Comparison of ENCODE assay signal across 12 cellular contexts in the genomic region with DNA sequence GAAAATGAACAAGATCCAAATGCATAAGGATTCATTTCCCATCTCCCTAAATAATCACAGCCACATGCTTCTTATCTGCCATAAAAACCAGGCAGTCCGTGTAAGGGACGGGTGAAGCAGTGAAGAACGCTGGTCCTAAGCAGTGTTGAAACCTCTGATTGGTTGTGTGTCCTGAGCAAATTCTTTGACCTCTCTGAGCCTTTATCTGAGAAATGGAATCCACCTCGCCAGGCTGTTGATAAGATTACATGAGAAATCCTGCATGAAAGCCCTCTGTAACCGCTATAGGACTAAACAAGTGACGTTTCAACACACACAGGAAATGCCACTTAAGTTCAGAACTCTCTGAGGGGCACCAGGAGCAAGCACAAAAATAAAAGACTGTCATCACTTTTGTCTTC. TPM values are rescaled to one million over a fixed set of nuclear protein-coding genes. Genes with fewer than 3 reads are reported as not detected.
DNase-seq lines count a peak whose midpoint lies in the region; ATAC-seq and TF ChIP-seq lines count a peak whose summit lies in the region.
"Had no signal": no experiment of that assay in that cellular context is flagged by ENCODE, and none has a peak within 500 bp of the region (broad histone marks: within the 10 kb centered on the region; RNA-seq: fewer than 3 reads in every experiment).

No MANE protein-coding gene starts in this region.

- H3K36me3 ChIP-seq in DND-41 (ENCODE audit: insufficient read depth, low read length) (no peaks in the 10 kb centered on the region), brain microvascular endothelial cell (replicated peaks) (no peaks in the 10 kb centered on the region), tibial artery (no peaks in the 10 kb centered on the region), MM.1S (replicated peaks; ENCODE audit: insufficient read depth, low read length) (no peaks in the 10 kb centered on the region)
- H3K36me3 ChIP-seq: gastrocnemius medialis had no signal

- no peaks in the 10 kb centered on the region for H3K27me3 ChIP-seq in DND-41 (ENCODE audit: insufficient read depth, low read length, poor library complexity)
- no peaks in the 10 kb centered on the region for H3K27me3 ChIP-seq in brain microvascular endothelial cell (replicated peaks)
- peaks cover 0 to 4% of the 10 kb centered on the region in 2 donors for H3K27me3 ChIP-seq in tibial artery
- H3K27me3 ChIP-seq in MM.1S (replicated peaks; ENCODE audit: insufficient read depth, low read length), result no peaks in the 10 kb centered on the region

- peaks cover 9% of the 10 kb centered on the region; the same call in 1 of the 2 replicates for H3K79me2 ChIP-seq in DND-41 (ENCODE audit: insufficient read depth, low read length)
- H3K79me2 ChIP-seq in MM.1S (ENCODE audit: low read length), result no peaks in the 10 kb centered on the region

- H3K9me3 ChIP-seq in DND-41 (ENCODE audit: insufficient read depth, low read length, severe bottlenecking) (no peaks in the 10 kb centered on the region), tibial artery (no peaks in the 10 kb centered on the region), MM.1S (replicated peaks; ENCODE audit: insufficient read depth, low read length) (no peaks in the 10 kb centered on the region)
- H3K9me3 ChIP-seq: gastrocnemius medialis had no signal

- H3K9ac ChIP-seq in DND-41 (ENCODE audit: low read depth, low read length), result no peak overlapping the region
- H3K9ac ChIP-seq in MM.1S (ENCODE audit: low read length), result no peak overlapping the region

- intact Hi-C loops in tibial artery (cut with DNase I; ENCODE audit: low total_unique reads), result no loop called here

- peaks cover 51 to 52% of the 10 kb centered on the region in 2 donors for H3K4me1 Mint-ChIP-seq in natural killer cell treated with Interleukin-12 subunit alpha and Interleukin-12 subunit beta and Interleukin-15 and Interleukin-18, amount 100 ng/mL, for 72 hours (ENCODE audit: low read depth in 2 of 2)

- no peaks in the 10 kb centered on the region for H3F3A ChIP-seq in MM.1S (ENCODE audit: insufficient read depth, low read length)

- in situ Hi-C loops in brain microvascular endothelial cell (cut with HindIII; ENCODE audit: low pct_ligation_motif_present, low sequenced_read_pairs), result no loop called here

- H3K9me3 Mint-ChIP-seq in natural killer cell treated with Interleukin-12 subunit alpha and Interleukin-12 subunit beta and Interleukin-15 and Interleukin-18, amount 100 ng/mL, for 72 hours, result peaks cover 3% of the 10 kb centered on the region
- H3K9me3 Mint-ChIP-seq: activated T-cell treated with anti-CD3 and anti-CD28 coated beads, Interleukin-2, amount 50 U/mL, for 24 hours had no signal

- H2AFZ ChIP-seq in DND-41 (ENCODE audit: low read depth, low read length) (no peak overlapping the region), MM.1S (ENCODE audit: low read length) (no peak overlapping the region)

- H3K4me3 ChIP-seq in DND-41 (ENCODE audit: low read depth in 1 of 2, low read length in 2 of 2) (no peak overlapping the region), brain microvascular endothelial cell (ENCODE audit: low read depth, low read length) (no peak overlapping the region), tibial artery (no peak overlapping the region), MM.1S (ENCODE audit: low read length) (no peak overlapping the region)
- H3K4me3 ChIP-seq: gastrocnemius medialis had no signal

- no peak overlapping the region for H3K4me2 ChIP-seq in DND-41 (ENCODE audit: insufficient read depth, low read length)
- H3K4me2 ChIP-seq in MM.1S (ENCODE audit: low read depth, low read length), result no peak overlapping the region

- no peaks in the 10 kb centered on the region for H3K27me3 Mint-ChIP-seq in natural killer cell treated with Interleukin-12 subunit alpha and Interleukin-12 subunit beta and Interleukin-15 and Interleukin-18, amount 100 ng/mL, for 72 hours

- no peaks in the 10 kb centered on the region for H3K9me2 ChIP-seq in MM.1S (replicated peaks; ENCODE audit: insufficient read depth, low read length)

- TF ChIP-seq CTCF in DND-41 (IDR thresholded peaks at IDR 0.05; ENCODE audit: borderline replicate concordance, extremely low read depth, low read length, poor library complexity, severe bottlenecking) (no peak), brain microvascular endothelial cell (IDR thresholded peaks at IDR 0.05; ENCODE audit: low read depth, low read length, missing control alignments) (no peak), tibial artery (IDR thresholded peaks at IDR 0.05) (no peak), MM.1S (IDR thresholded peaks at IDR 0.05; ENCODE audit: low read length) (no peak)

- DNase-seq in DND-41 (no peak), H4 (ENCODE audit: low spot score) (peak; percentile 14), brain microvascular endothelial cell (peak; percentile 11), tibial artery (no peak), MM.1S (no peak), NCI-H2227 (lab: John Stamatoyannopoulos, UW; ENCODE audit: unreplicated experiment) (no peak), 8988T (no peak)
- no peak for DNase-seq in natural killer cell treated with Interleukin-12 subunit alpha and Interleukin-12 subunit beta and Interleukin-15 and Interleukin-18, amount 100 ng/mL, for 72 hours (ENCODE audit: low spot score)
- DNase-seq: activated T-cell treated with anti-CD3 and anti-CD28 coated beads, Interleukin-2, amount 50 U/mL, for 24 hours; NCI-H2081 treated with DMSO at 0.1 percent for 48 hours; T-helper 9 cell had no signal

- H3K27ac ChIP-seq in DND-41 (ENCODE audit: low read length), result no peak overlapping the region; the same call in 1 of the 2 replicates
- no peak overlapping the region for H3K27ac ChIP-seq in brain microvascular endothelial cell
- no peak overlapping the region for H3K27ac ChIP-seq in tibial artery
- H3K27ac ChIP-seq in MM.1S (ENCODE audit: low read length), result no peak overlapping the region

- peak overlapping the region; percentile 88 for H3K4me3 Mint-ChIP-seq in natural killer cell treated with Interleukin-12 subunit alpha and Interleukin-12 subunit beta and Interleukin-15 and Interleukin-18, amount 100 ng/mL, for 72 hours
- H3K4me3 Mint-ChIP-seq: activated T-cell treated with anti-CD3 and anti-CD28 coated beads, Interleukin-2, amount 50 U/mL, for 24 hours had no signal

- H3K4me1 ChIP-seq in DND-41 (ENCODE audit: insufficient read depth, low read length) (peaks cover 17% of the 10 kb centered on the region), tibial artery (peaks cover 0 to 4% (median 0%) of the 10 kb centered on the region in 4 donors), MM.1S (ENCODE audit: low read length) (no peaks in the 10 kb centered on the region)
- H3K4me1 ChIP-seq: gastrocnemius medialis had no signal

- no peaks in the 10 kb centered on the region for H3K36me3 Mint-ChIP-seq in natural killer cell treated with Interleukin-12 subunit alpha and Interleukin-12 subunit beta and Interleukin-15 and Interleukin-18, amount 100 ng/mL, for 72 hours

- ATAC-seq in DND-41 (ENCODE audit: insufficient read depth, low read depth), result peak; percentile 67
- ATAC-seq in natural killer cell treated with Interleukin-12 subunit alpha and Interleukin-12 subunit beta and Interleukin-15 and Interleukin-18, amount 100 ng/mL, for 72 hours, result peak; percentile 79 to 84

- peaks cover 24% of the 10 kb centered on the region for H4K20me1 ChIP-seq in DND-41 (ENCODE audit: insufficient read depth, low read length)
- no peaks in the 10 kb centered on the region for H4K20me1 ChIP-seq in MM.1S (ENCODE audit: insufficient read depth, low read length)

- H3K27ac Mint-ChIP-seq in natural killer cell treated with Interleukin-12 subunit alpha and Interleukin-12 subunit beta and Interleukin-15 and Interleukin-18, amount 100 ng/mL, for 72 hours, result peak overlapping the region; percentile 81
- H3K27ac Mint-ChIP-seq: activated T-cell treated with anti-CD3 and anti-CD28 coated beads, Interleukin-2, amount 50 U/mL, for 24 hours had no signal

RNA-seq across cellular contexts. Expression of gene GAS7, which starts 26.8 kb away (rescaled TPM):
- 0.45 and 1.1 TPM in 2 replicates for total RNA-seq in H4 (2014; rRNA removed; shearing (Covaris generic))
- 1 to 10 TPM; 4.9 to 5.5 TPM for total RNA-seq in natural killer cell treated with Interleukin-12 subunit alpha and Interleukin-12 subunit beta and Interleukin-15 and Interleukin-18, amount 100 ng/mL, for 72 hours

Comparison
In these comparisons a context has a peak if more than half of its experiments do, and no peak if none do; other contexts are left out.
1. DNase-seq: peak in H4 (single experiment) and brain microvascular endothelial cell (single experiment); none in DND-41 (single experiment), natural killer cell treated with Interleukin-12 subunit alpha and Interleukin-12 subunit beta and Interleukin-15 and Interleukin-18, amount 100 ng/mL, for 72 hours (single experiment), tibial artery (0 of 2), MM.1S (single experiment), NCI-H2227 (single experiment) and 8988T (single experiment).